In genomic region chr11:67974746-67975145, GRCh38 we compare ENCODE assay signal across 9 cellular contexts. TPM values are rescaled to one million over a fixed set of nuclear protein-coding genes. Genes with fewer than 3 reads are reported as not detected.
"Had no signal": no experiment of that assay in that cellular context is flagged by ENCODE, and none has a peak within 500 bp of the region (broad histone marks: within the 10 kb centered on the region; RNA-seq: fewer than 3 reads in every experiment).

No MANE protein-coding gene starts in this region.

RNA-seq across cellular contexts. Expression of gene ALDH3B1, which starts 35.4 kb away (rescaled TPM):
- total RNA-seq: activated CD4-positive, alpha-beta memory T cell treated with anti-CD3 and anti-CD28 coated beads for 36 hours; activated CD4-positive, alpha-beta memory T cell treated with anti-CD3 and anti-CD28 coated beads, Interleukin-2, amount 10 ng/mL, durations not matched to agents 7 days and 5 days; activated CD4-positive, alpha-beta T cell treated with anti-CD3 and anti-CD28 coated beads for 36 hours; activated CD4-positive, alpha-beta T cell treated with anti-CD3 and anti-CD28 coated beads, Interleukin-2, amount 10 ng/mL, durations not matched to agents 24 days and 14 days; activated CD8-positive, alpha-beta memory T cell treated with anti-CD3 and anti-CD28 coated beads for 36 hours; activated CD8-positive, alpha-beta memory T cell treated with anti-CD3 and anti-CD28 coated beads, Interleukin-2, amount 10 ng/mL, durations not matched to agents 7 days and 5 days; activated CD8-positive, alpha-beta T cell treated with anti-CD3 and anti-CD28 coated beads, Interleukin-2, amount 10 ng/mL, durations not matched to agents 7 days and 5 days; T-helper 1 cell treated with Interleukin-12 subunit alpha and Interleukin-12 subunit beta and Interleukin-4 antibody, amounts not matched to agents 30 ng/mL and 1 ng/mL, for 36 hours; T-helper 2 cell treated with Interferon-gamma antibody and Interleukin-4, amounts not matched to agents 100 ng/mL and 5 ng/mL, for 36 hours had no signal
